ENCODE assay signal across 10 cellular contexts in genomic region chr5:159405611-159406031, GRCh38.
DNase-seq lines count a peak whose midpoint lies in the region; ATAC-seq, FAIRE-seq and TF ChIP-seq lines count a peak whose summit lies in the region.
"Had no signal": no experiment of that assay in that cellular context is flagged by ENCODE, and none has a peak within 500 bp of the region (broad histone marks: within the 10 kb centered on the region; RNA-seq: fewer than 3 reads in every experiment).

No MANE protein-coding gene starts in this region.

- in situ Hi-C loops in HepG2 (cut with HindIII; ENCODE audit: extremely low pct_ligation_motif_present, low pct_unique_long_range_greater_than_20kb) = no loop called here

- H3K27me3 ChIP-seq in upper lobe of left lung (no peaks in the 10 kb centered on the region), HepG2 (ENCODE audit: control insufficient read depth in 1 of 2, insufficient read depth in 2 of 2, low read length in 2 of 2) (peaks cover 0 to 9% of the 10 kb centered on the region in 2 experiments; a peak in 3 of 5 replicates)
- H3K27me3 ChIP-seq: right atrium auricular region had no signal

- no peaks in the 10 kb centered on the region for H3K36me3 ChIP-seq in upper lobe of left lung
- no peaks in the 10 kb centered on the region for H3K36me3 ChIP-seq in HepG2 (replicated peaks in 1 of 2; ENCODE audit: control insufficient read depth in 1 of 2, insufficient read depth in 2 of 2, low read length in 2 of 2)
- H3K36me3 ChIP-seq: right atrium auricular region had no signal

- TF ChIP-seq EP300 in upper lobe of left lung (IDR thresholded peaks at IDR 0.05) (no peak), HepG2 (IDR thresholded peaks at IDR 0.05; ENCODE audit: low read depth in 2 of 2, low read length in 2 of 2) (no peak), HepG2 (CRISPR knock-in tag; IDR thresholded peaks at IDR 0.05; ENCODE audit: borderline replicate concordance) (no peak)

- no peaks in the 10 kb centered on the region for H4K20me1 ChIP-seq in HepG2 (ENCODE audit: insufficient read depth, low read length)

- ATAC-seq in GM19438 (IDR thresholded peaks at IDR 0.05; ENCODE audit: low read depth, unreplicated experiment) (peak; percentile 67), HG02973 (IDR thresholded peaks at IDR 0.05; ENCODE audit: unreplicated experiment) (peak; percentile 55), upper lobe of left lung (ENCODE audit: low FRiP score in 2 of 2) (no peak), HepG2 (no peak)

- H3K27ac ChIP-seq in upper lobe of left lung (no peak overlapping the region), HepG2 (ENCODE audit: extremely low read length, insufficient read depth, low read length) (no peak overlapping the region)
- H3K27ac ChIP-seq: right atrium auricular region had no signal

- H3K9ac ChIP-seq in HepG2 (ENCODE audit: insufficient read depth, low read depth, low read length) = no peak overlapping the region

- no peak for TF ChIP-seq POLR2A in upper lobe of left lung (IDR thresholded peaks at IDR 0.05)
- no peak for TF ChIP-seq POLR2A in HepG2 (IDR thresholded peaks at IDR 0.05; ENCODE audit: insufficient read depth in 1 of 2, low read depth in 2 of 2, low read length in 2 of 2)

- H3K4me2 ChIP-seq in HepG2 (ENCODE audit: low read depth, low read length) = no peak overlapping the region

- FAIRE-seq in HepG2 (lab: Jason Lieb, UNC) = no peak

- no peaks in the 10 kb centered on the region for H3K9me3 ChIP-seq in upper lobe of left lung
- no peaks in the 10 kb centered on the region for H3K9me3 ChIP-seq in HepG2 (ENCODE audit: low read length)
- H3K9me3 ChIP-seq: right atrium auricular region had no signal

- no peak for TF ChIP-seq CTCF in GM10248 (IDR thresholded peaks at IDR 0.05; ENCODE audit: control extremely low read depth, extremely low read depth, low read depth, missing control alignments)
- no peak for TF ChIP-seq CTCF in upper lobe of left lung (IDR thresholded peaks at IDR 0.05)
- no peak for TF ChIP-seq CTCF in HepG2 (CRISPR knock-in tag; IDR thresholded peaks at IDR 0.05)

- POLR2A ChIA-PET in GM10248 (lab: Yijun Ruan, JAX) = no interaction called here
- POLR2A ChIA-PET in HepG2 (lab: Yijun Ruan, JAX) = no interaction called here

- no peaks in the 10 kb centered on the region for H3K79me2 ChIP-seq in HepG2 (ENCODE audit: insufficient read depth, low read length)

- H3K4me3 ChIP-seq in upper lobe of left lung (no peak overlapping the region), HepG2 (replicated peaks in 1 of 3; ENCODE audit: insufficient read depth in 1 of 3, low read depth in 2 of 3, low read length in 3 of 3) (no peak overlapping the region)
- H3K4me3 ChIP-seq: right atrium auricular region had no signal

- peaks cover 0 to 4% (median 0%) of the 10 kb centered on the region in 4 donors for H3K4me1 ChIP-seq in upper lobe of left lung
- no peaks in the 10 kb centered on the region for H3K4me1 ChIP-seq in HepG2 (ENCODE audit: insufficient read depth, low read length)
- H3K4me1 ChIP-seq: right atrium auricular region had no signal

- H2AFZ ChIP-seq in HepG2 (ENCODE audit: low read length) = no peak overlapping the region

- no peak for TF ChIP-seq RAD21 in HepG2 (CRISPR knock-in tag; IDR thresholded peaks at IDR 0.05)

- DNase-seq in GM10248 (ENCODE audit: extremely low spot score) (peak; percentile 52), NAMALWA (ENCODE audit: low spot score) (peak; percentile 6), upper lobe of left lung (no peak), T-helper 2 cell (no peak), HepG2 (ENCODE audit: low spot score) (no peak), OCI-M2 (lab: John Stamatoyannopoulos, UW; ENCODE audit: unreplicated experiment) (no peak)
- DNase-seq: KG1 had no signal

- BruUV-seq in HepG2 (replicated peaks; lab: Mats Ljungman, UMichigan) = no TSS peak

- 50 to 57% methylated on average over 5 of the region's 5 CpGs for WGBS in upper lobe of left lung, 2 donors
- WGBS in HepG2 (ENCODE audit: low lambda C conversion rate) = 5% methylated on average over 5 of the region's 5 CpGs

- CTCF ChIA-PET in GM10248 (lab: Yijun Ruan, JAX) (interaction anchor here (1.0 kb wide), 1 partner anchor 52 kb away, joined by 4 read pairs; no protein-coding TSS in a partner anchor), HepG2 (lab: Yijun Ruan, JAX; ENCODE audit: low intra/inter-chr PET ratio, low total read pairs) (no interaction called here)

- intact Hi-C loops in HepG2 (cut with micrococcal nuclease; ENCODE audit: unreplicated experiment) = no loop called here

TF ChIP-seq in HepG2, 621 proteins besides CTCF, POLR2A, EP300 and RAD21:
- TF ChIP-seq HMGXB4 (CRISPR knock-in tag; IDR thresholded peaks at IDR 0.05; ENCODE audit: borderline replicate concordance in 1 of 2, low read depth in 1 of 2) = no peak
- no peak for TF ChIP-seq SP2 (CRISPR knock-in tag; IDR thresholded peaks at IDR 0.05)
- TF ChIP-seq JUND (CRISPR knock-in tag; IDR thresholded peaks at IDR 0.05) = no peak
- TF ChIP-seq HNRNPH1 (optimal IDR thresholded peaks at IDR 0.05; ENCODE audit: low read depth, low read length) = no peak
- no peak for TF ChIP-seq ZNF564 (CRISPR knock-in tag; IDR thresholded peaks at IDR 0.05)
- no peak for TF ChIP-seq GLMP (CRISPR knock-in tag; IDR thresholded peaks at IDR 0.05; ENCODE audit: borderline replicate concordance)
- no peak for TF ChIP-seq PHF5A (CRISPR knock-in tag; IDR thresholded peaks at IDR 0.05; ENCODE audit: low read depth, unreplicated experiment)
- TF ChIP-seq ZNF180 (CRISPR knock-in tag; IDR thresholded peaks at IDR 0.05; ENCODE audit: borderline replicate concordance, low read depth) = no peak
- no peak for TF ChIP-seq ZNF674 (CRISPR knock-in tag; IDR thresholded peaks at IDR 0.05; ENCODE audit: low read depth)
- TF ChIP-seq TCF7 (IDR thresholded peaks at IDR 0.05; ENCODE audit: low read depth) = no peak
- TF ChIP-seq, protein P1, sequence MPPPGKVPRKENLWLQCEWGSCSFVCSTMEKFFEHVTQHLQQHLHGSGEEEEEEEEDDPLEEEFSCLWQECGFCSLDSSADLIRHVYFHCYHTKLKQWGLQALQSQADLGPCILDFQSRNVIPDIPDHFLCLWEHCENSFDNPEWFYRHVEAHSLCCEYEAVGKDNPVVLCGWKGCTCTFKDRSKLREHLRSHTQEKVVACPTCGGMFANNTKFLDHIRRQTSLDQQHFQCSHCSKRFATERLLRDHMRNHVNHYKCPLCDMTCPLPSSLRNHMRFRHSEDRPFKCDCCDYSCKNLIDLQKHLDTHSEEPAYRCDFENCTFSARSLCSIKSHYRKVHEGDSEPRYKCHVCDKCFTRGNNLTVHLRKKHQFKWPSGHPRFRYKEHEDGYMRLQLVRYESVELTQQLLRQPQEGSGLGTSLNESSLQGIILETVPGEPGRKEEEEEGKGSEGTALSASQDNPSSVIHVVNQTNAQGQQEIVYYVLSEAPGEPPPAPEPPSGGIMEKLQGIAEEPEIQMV (CRISPR knock-in tag; IDR thresholded peaks at IDR 0.05; ENCODE audit: low read depth) = no peak
- no peak for TF ChIP-seq ZNF484 (CRISPR knock-in tag; IDR thresholded peaks at IDR 0.05; ENCODE audit: borderline replicate concordance, low read depth)
- no peak for TF ChIP-seq ZKSCAN5 (CRISPR knock-in tag; IDR thresholded peaks at IDR 0.05)
- no peak for TF ChIP-seq FOXO1 (CRISPR knock-in tag; IDR thresholded peaks at IDR 0.05)
- TF ChIP-seq SMYD3 (CRISPR knock-in tag; IDR thresholded peaks at IDR 0.05) = no peak
- no peak for TF ChIP-seq MAF1 (CRISPR knock-in tag; IDR thresholded peaks at IDR 0.05; ENCODE audit: borderline replicate concordance)
- no peak for TF ChIP-seq SMAD1 (CRISPR knock-in tag; IDR thresholded peaks at IDR 0.05; ENCODE audit: borderline replicate concordance, low read depth)
- no peak for TF ChIP-seq NR1H2 (CRISPR knock-in tag; IDR thresholded peaks at IDR 0.05; ENCODE audit: borderline replicate concordance, low read depth)
- no peak for TF ChIP-seq SKI (IDR thresholded peaks at IDR 0.05; ENCODE audit: partially characterized antibody)
TF ChIP-seq in HepG2: peak in this region for 0.

Comparison
In these comparisons a context has a peak if more than half of its experiments do, and no peak if none do; other contexts are left out.
1. DNase-seq: peak in GM10248 (single experiment) and NAMALWA (single experiment); none in upper lobe of left lung (0 of 2), T-helper 2 cell (0 of 5), HepG2 (single experiment) and OCI-M2 (single experiment).
2. ATAC-seq: peak in GM19438 (single experiment) and HG02973 (single experiment); none in upper lobe of left lung (0 of 2) and HepG2 (single experiment).